ENCODE assay signal across 8 cellular contexts in genomic region chr9:120842685-120843485, GRCh38. TPM values are rescaled to one million over a fixed set of nuclear protein-coding genes. Genes with fewer than 3 reads are reported as not detected.
DNase-seq lines count a peak whose midpoint lies in the region; ATAC-seq and TF ChIP-seq lines count a peak whose summit lies in the region.

TSS of gene PSMD5 (minus strand) at chr9:120842922. CDS start at chr9:120842909, 13 bp downstream.

- peak within 1 kb of the TSS; percentile 70 for H3K4me3 ChIP-seq in effector memory CD4-positive, alpha-beta T cell (ENCODE audit: insufficient read depth, low read depth, low read length, poor library complexity, severe bottlenecking)

- peaks cover 0 to 4% (median 0%) of the 10 kb centered on the region in 3 donors for H3K27me3 Mint-ChIP-seq in CD14-positive monocyte (ENCODE audit: low read depth in 3 of 3)

- CTCF ChIA-PET in activated CD8-positive, alpha-beta memory T cell treated with anti-CD3 and anti-CD28 coated beads for 36 hours (lab: Charles Lee): interaction anchor here (0.6 to 1.5 kb wide), 3 partner anchors 19 to 94 kb away, joined by 3 to 4 read pairs (median 3); no protein-coding TSS in a partner anchor

- TF ChIP-seq CTCF in CD14-positive monocyte (IDR thresholded peaks at IDR 0.05): no peak

- peak within 1 kb of the TSS; percentile 90 to 94 for H3K4me3 Mint-ChIP-seq in CD14-positive monocyte

- POLR2A ChIA-PET in activated CD8-positive, alpha-beta memory T cell treated with anti-CD3 and anti-CD28 coated beads for 36 hours (lab: Charles Lee): interaction anchor here (0.5 to 2.5 kb wide), 11 partner anchors 49 to 268 kb away, joined by 3 to 12 read pairs (median 3); partner anchors contain the start of gene FBXW2

- H3K4me1 ChIP-seq in effector memory CD4-positive, alpha-beta T cell (ENCODE audit: control insufficient read depth, insufficient read depth, low read length, poor library complexity, severe bottlenecking): peaks cover 34% of the 10 kb centered on the region

- H3K36me3 ChIP-seq in effector memory CD4-positive, alpha-beta T cell (ENCODE audit: control insufficient read depth, insufficient read depth, low read length): peaks cover 11% of the 10 kb centered on the region

- H3K27me3 ChIP-seq in effector memory CD4-positive, alpha-beta T cell (replicated peaks; ENCODE audit: control insufficient read depth, insufficient read depth, low read length, poor library complexity, severe bottlenecking): no peaks in the 10 kb centered on the region

- H3K9me3 ChIP-seq in effector memory CD4-positive, alpha-beta T cell (ENCODE audit: control insufficient read depth, low read length): no peaks in the 10 kb centered on the region

- peak; percentile 99 for DNase-seq in CD14-positive monocyte (ENCODE audit: low spot score)
- DNase-seq in NK-92 (lab: John Stamatoyannopoulos, UW; ENCODE audit: unreplicated experiment): peak; percentile 84
- peak; percentile 90 to 98 (median 98) for DNase-seq in effector memory CD4-positive, alpha-beta T cell
- DNase-seq in lung microvascular endothelial cell (ENCODE audit: low read depth in 2 of 2): peak; percentile 99 to 100
- peak; percentile 90 to 98 (median 95) for DNase-seq in stimulated activated CD4-positive, alpha-beta T cell treated with anti-CD3 and anti-CD28 coated beads, TNF-alpha, amount 100 ng/mL, for 48 hours (ENCODE audit: low read depth in 3 of 3)

- H3K27ac Mint-ChIP-seq in CD14-positive monocyte: peak within 1 kb of the TSS; percentile 91 to 97 (median 95)

- intact Hi-C loops in CD14-positive monocyte (cut with micrococcal nuclease): loop anchor here (5.0 to 10.0 kb wide), 2 partner anchors 46 to 48 kb away; partner anchors contain the start of gene FBXW2 (in 1 of the 2)

- H3K9me3 Mint-ChIP-seq in CD14-positive monocyte: peaks cover 0 to 19% (median 4%) of the 10 kb centered on the region in 7 donors

- peaks cover 26% of the 10 kb centered on the region for H3K4me1 Mint-ChIP-seq in CD14-positive monocyte

- H3K36me3 Mint-ChIP-seq in CD14-positive monocyte: peaks cover 15 to 39% of the 10 kb centered on the region in 2 donors

- peak within 1 kb of the TSS; percentile 97 for H3K27ac ChIP-seq in effector memory CD4-positive, alpha-beta T cell (ENCODE audit: insufficient read depth, low read length, poor library complexity, severe bottlenecking)

- ATAC-seq in GM19397 (IDR thresholded peaks at IDR 0.05; ENCODE audit: unreplicated experiment) (peak; percentile 99), HG03575 (IDR thresholded peaks at IDR 0.05; ENCODE audit: extremely low read depth, insufficient number of reproducible peaks, low FRiP score, unreplicated experiment) (peak; percentile 93)

RNA-seq across cellular contexts. Expression of gene PSMD5, which starts in this region (rescaled TPM):
- 10 to 100 TPM; 10.7 to 20.9 TPM for polyA plus RNA-seq in CD14-positive monocyte
- total RNA-seq in activated CD8-positive, alpha-beta memory T cell treated with anti-CD3 and anti-CD28 coated beads for 36 hours: 10 to 100 TPM; 63.0 to 68.1 TPM
- 17.3 and 18.7 TPM in 2 replicates for total RNA-seq in lung microvascular endothelial cell

Comparison
In these comparisons a context has a peak if more than half of its experiments do, and no peak if none do; other contexts are left out.
1. Peak in every context shown above with its lines: DNase-seq, ATAC-seq, H3K4me3 ChIP-seq and H3K27ac ChIP-seq.